ENCODE assay signal across 17 cellular contexts in the genomic region with DNA sequence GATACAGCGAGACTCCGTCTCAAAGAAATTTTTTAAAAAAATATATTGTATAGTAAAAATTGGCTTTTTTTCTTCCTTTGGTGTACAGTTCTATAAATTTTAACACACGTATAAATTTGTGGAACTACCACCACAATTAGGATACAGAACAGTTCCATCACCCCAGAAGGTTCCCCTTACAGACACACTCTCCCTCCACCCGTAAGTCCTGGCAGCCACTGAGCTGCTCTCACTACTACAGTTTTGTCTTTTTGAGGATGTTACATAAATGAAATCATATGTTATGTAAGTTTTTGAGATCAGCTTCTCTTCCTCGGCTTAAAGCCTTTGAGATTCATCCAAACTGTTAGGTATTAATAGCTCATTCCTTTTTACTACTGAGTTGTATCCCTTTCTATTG.
"Had no signal": no experiment of that assay in that cellular context is flagged by ENCODE, and none has a peak within 500 bp of the region (broad histone marks: within the 10 kb centered on the region; RNA-seq: fewer than 3 reads in every experiment).

No MANE protein-coding gene starts in this region.

- H3K36me3 ChIP-seq: esophagus squamous epithelium, gastroesophageal sphincter, left ventricle myocardium inferior, thoracic aorta, transverse colon had no signal

- H3K27ac ChIP-seq: esophagus squamous epithelium, gastroesophageal sphincter, left ventricle myocardium inferior, thoracic aorta, transverse colon had no signal

- DNase-seq: esophagus squamous epithelium; foreskin fibroblast; glutamatergic neuron; islet precursor cell; left ventricle myocardium inferior; mesenchymal stem cell; naive B cell; nephron progenitor cell; posterior cingulate gyrus; stimulated activated CD4-positive, alpha-beta T cell treated with anti-CD3 and anti-CD28 coated beads, Interleukin-2, amount 100 ng/mL, for 24 hours; stimulated activated CD4-positive, alpha-beta T cell treated with anti-CD3 and anti-CD28 coated beads, Interleukin-4, amount 100 ng/mL, for 4 hours; stimulated activated naive B cell treated with anti-CD40 and anti-IgM and Interleukin-4, amounts not matched to agents 10 μg/mL and 1 μg/mL and 100 μg/mL, for 72 hours; stimulated activated naive CD8-positive, alpha-beta T cell treated with anti-CD3 and anti-CD28 coated beads, Interleukin-15, amount 100 ng/mL, for 72 hours; transverse colon had no signal

- H3K4me1 ChIP-seq: esophagus squamous epithelium, gastroesophageal sphincter, left ventricle myocardium inferior, transverse colon had no signal

- H3K4me3 ChIP-seq: esophagus squamous epithelium, gastroesophageal sphincter, left ventricle myocardium inferior, lung, thoracic aorta, transverse colon had no signal
